8 cellular contexts compared by ENCODE assay signal in the genomic region with DNA sequence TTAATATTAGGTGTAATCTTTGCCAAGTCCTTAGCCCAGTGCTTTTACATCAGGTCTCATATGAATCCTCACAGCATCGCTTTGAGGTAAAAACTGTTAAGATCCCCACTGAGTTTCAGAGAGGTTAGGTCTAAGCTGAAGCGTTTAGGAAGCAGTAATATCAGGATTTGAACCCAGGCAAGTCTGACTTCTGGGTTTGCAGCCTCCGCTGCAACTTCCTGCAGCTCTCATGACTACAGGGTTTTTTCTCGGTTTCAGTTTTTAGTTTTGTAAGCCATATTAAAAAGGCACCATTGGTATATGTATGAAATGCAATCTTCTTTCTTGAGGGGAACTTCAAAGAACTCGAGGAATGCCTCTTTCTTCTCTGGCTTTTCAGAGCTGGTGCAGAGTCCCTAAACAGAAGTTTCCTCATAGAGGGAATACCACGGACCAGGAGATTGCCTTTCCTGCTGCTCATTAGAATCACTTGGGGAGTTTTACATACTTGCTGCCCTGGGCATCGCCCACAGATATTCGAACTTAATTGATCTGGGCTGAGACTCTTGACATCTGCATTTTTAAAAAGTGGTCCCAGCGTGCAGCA. TPM values are rescaled to one million over a fixed set of nuclear protein-coding genes. Genes with fewer than 3 reads are reported as not detected.
DNase-seq lines count a peak whose midpoint lies in the region; ATAC-seq and TF ChIP-seq lines count a peak whose summit lies in the region.

No MANE protein-coding gene starts in this region.

- intact Hi-C loops in mammary epithelial cell (cut with micrococcal nuclease), result loop anchor here (10.0 kb wide), 1 partner anchor 120 kb away; the partner anchor contains the start of gene MTMR1

- ATAC-seq in GM19351 (IDR thresholded peaks at IDR 0.05; ENCODE audit: unreplicated experiment), result peak; percentile 53
- peak; percentile 72 for ATAC-seq in HG03280 (IDR thresholded peaks at IDR 0.05; ENCODE audit: unreplicated experiment)

- dilution Hi-C loops in mammary epithelial cell (cut with HindIII; ENCODE audit: low sequenced_read_pairs), result no loop called here

- H3K36me3 ChIP-seq in mammary epithelial cell (ENCODE audit: insufficient read depth, low read length), result no peaks in the 10 kb centered on the region

- WGBS in mammary epithelial cell (ENCODE audit: low coverage, missing lambda C conversion rate), result 31% methylated on average over 8 of the region's 9 CpGs

- in situ Hi-C loops in mammary epithelial cell (cut with MboI; ENCODE audit: low sequenced_read_pairs in 2 of 2), result no loop called here

- H3K27me3 ChIP-seq in mammary epithelial cell (ENCODE audit: insufficient read depth, low read length), result no peaks in the 10 kb centered on the region

- H3K27ac ChIP-seq in mammary epithelial cell (ENCODE audit: insufficient read depth, low read depth, low read length), result peak overlapping the region; percentile 55

- H2AFZ ChIP-seq in mammary epithelial cell (ENCODE audit: low read depth, low read length), result no peak overlapping the region

- H3K9me3 ChIP-seq in mammary epithelial cell (replicated peaks; ENCODE audit: insufficient read depth, low read length), result peaks cover 7% of the 10 kb centered on the region

- H4K20me1 ChIP-seq in mammary epithelial cell (ENCODE audit: insufficient read depth, low read length), result no peaks in the 10 kb centered on the region

- CTCF ChIA-PET in mammary epithelial cell (lab: Charles Lee; ENCODE audit: low non-redundant PET), result no interaction called here

- peaks cover 80% of the 10 kb centered on the region for H3K79me2 ChIP-seq in mammary epithelial cell (ENCODE audit: insufficient read depth, low read length)

- TF ChIP-seq CTCF in mammary epithelial cell (conservative IDR thresholded peaks at IDR 0.05 in 1 of 2, IDR thresholded peaks at IDR 0.05 in 1 of 2; ENCODE audit: extremely low read depth in 1 of 2, insufficient read depth in 1 of 2, low read depth in 1 of 2, low read length in 2 of 2), result no peak

- peak; percentile 40 for DNase-seq in CD1c-positive myeloid dendritic cell (ENCODE audit: extremely low spot score)
- no peak for DNase-seq in mammary epithelial cell
- DNase-seq in effector CD4-positive, alpha-beta T cell, result no peak
- no peak for DNase-seq in occipital lobe (lab: John Stamatoyannopoulos, UW)
- DNase-seq in NCI-H446 (lab: John Stamatoyannopoulos, UW), result no peak
- DNase-seq in NCI-H187 (lab: John Stamatoyannopoulos, UW), result no peak

- H3K4me2 ChIP-seq in mammary epithelial cell (ENCODE audit: insufficient read depth, low read depth, low read length), result peak overlapping the region; percentile 53

- peak overlapping the region; percentile 49 for H3K9ac ChIP-seq in mammary epithelial cell (ENCODE audit: insufficient read depth, low read length)

- peaks cover 47% of the 10 kb centered on the region for H3K4me1 ChIP-seq in mammary epithelial cell (ENCODE audit: insufficient read depth, low read length)

- no peak overlapping the region for H3K4me3 ChIP-seq in mammary epithelial cell (replicated peaks in 1 of 3; ENCODE audit: insufficient read depth in 1 of 3, low read depth in 2 of 3, low read length in 3 of 3)

- BruUV-seq in mammary epithelial cell (replicated peaks; lab: Mats Ljungman, UMichigan), result no TSS peak

RNA-seq across cellular contexts. Expression of gene MTM1, which starts 6.5 kb away (rescaled TPM):
- 10 to 100 TPM; 16.3 to 18.5 TPM for total RNA-seq in mammary epithelial cell
- 4.4 TPM for polyA plus RNA-seq in mammary epithelial cell
- 19.5 TPM for polyA minus RNA-seq in mammary epithelial cell
- 17.3 TPM for total RNA-seq in occipital lobe
